10 cellular contexts compared by ENCODE assay signal in genomic region chr17:76733618-76733957, GRCh38. TPM values are rescaled to one million over a fixed set of nuclear protein-coding genes. Genes with fewer than 3 reads are reported as not detected.
DNase-seq lines count a peak whose midpoint lies in the region; ATAC-seq and TF ChIP-seq lines count a peak whose summit lies in the region.
"Had no signal": no experiment of that assay in that cellular context is flagged by ENCODE, and none has a peak within 500 bp of the region (broad histone marks: within the 10 kb centered on the region; RNA-seq: fewer than 3 reads in every experiment).

No MANE protein-coding gene starts in this region.

- TF ChIP-seq CTCF in Loucy (conservative IDR thresholded peaks at IDR 0.05; ENCODE audit: low read length) (no peak), chondrocyte (IDR thresholded peaks at IDR 0.05) (no peak), osteoblast (IDR thresholded peaks at IDR 0.05; ENCODE audit: extremely low read depth, low read depth, low read length) (no peak)

- no peaks in the 10 kb centered on the region for H3K27me3 Mint-ChIP-seq in chondrocyte (ENCODE audit: low read depth)

- H3K27me3 ChIP-seq in Loucy (ENCODE audit: insufficient read depth, low read length, poor library complexity, severe bottlenecking): peaks cover 19% of the 10 kb centered on the region
- H3K27me3 ChIP-seq in osteoblast (ENCODE audit: insufficient read depth, low read length): no peaks in the 10 kb centered on the region
- H3K27me3 ChIP-seq: vagina had no signal

- DNase-seq in chondrocyte (ENCODE audit: low spot score) (no peak), osteoblast (ENCODE audit: insufficient read length, low spot score, missing footprints) (peak; percentile 4), NCI-H82 (lab: John Stamatoyannopoulos, UW) (no peak)
- DNase-seq in effector CD8-positive, alpha-beta T cell (lab: John Stamatoyannopoulos, UW): no peak
- DNase-seq: lower lobe of right lung; stimulated activated CD4-positive, alpha-beta T cell treated with anti-CD3 and anti-CD28 coated beads, Interleukin-4, amount 100 ng/mL, for 1 hour had no signal

- peak overlapping the region; percentile 50 for H3K27ac ChIP-seq in osteoblast (ENCODE audit: low read depth, low read length)

- peak overlapping the region; percentile 95 for H3K27ac Mint-ChIP-seq in chondrocyte (ENCODE audit: unreplicated experiment)

- peak overlapping the region; percentile 95 for H3K4me3 Mint-ChIP-seq in chondrocyte (ENCODE audit: unreplicated experiment)

- H3K4me3 ChIP-seq in GM08714 (ENCODE audit: low read length) (peak overlapping the region; percentile 17; the same call in 1 of the 2 replicates), Loucy (ENCODE audit: low read length, poor library complexity, severe bottlenecking) (peak overlapping the region; percentile 99), osteoblast (ENCODE audit: insufficient read depth, low read length) (peak overlapping the region; percentile 98)

- H3K9me2 ChIP-seq in Loucy (replicated peaks; ENCODE audit: low read depth, low read length): no peaks in the 10 kb centered on the region

- H3K36me3 ChIP-seq in Loucy (ENCODE audit: insufficient read depth, low read length) (peaks cover 52% of the 10 kb centered on the region), osteoblast (ENCODE audit: insufficient read depth, low read length) (peaks cover 57% of the 10 kb centered on the region)

- H3K4me2 ChIP-seq in Loucy (ENCODE audit: low read depth, low read length, poor library complexity, severe bottlenecking) (peak overlapping the region; percentile 93), osteoblast (ENCODE audit: insufficient read depth, low read length) (peak overlapping the region; percentile 94)

- peaks cover 28% of the 10 kb centered on the region for H3K36me3 Mint-ChIP-seq in chondrocyte (ENCODE audit: low read depth)

- H3K9me3 Mint-ChIP-seq in chondrocyte (ENCODE audit: low read depth): no peaks in the 10 kb centered on the region

- H2AFZ ChIP-seq in Loucy (ENCODE audit: low read length) (no peak overlapping the region), osteoblast (ENCODE audit: low read length) (no peak overlapping the region)

- peak overlapping the region; percentile 100 for H3K9ac ChIP-seq in Loucy (ENCODE audit: low read depth, low read length, poor library complexity, severe bottlenecking)

- H3K4me1 Mint-ChIP-seq in chondrocyte (ENCODE audit: low read depth): peaks cover 48% of the 10 kb centered on the region

- peaks cover 76% of the 10 kb centered on the region for H4K20me1 ChIP-seq in Loucy (ENCODE audit: insufficient read depth, low read length, poor library complexity, severe bottlenecking)
- peaks cover 40% of the 10 kb centered on the region for H4K20me1 ChIP-seq in osteoblast (ENCODE audit: insufficient read depth, low read length)

- H3F3A ChIP-seq in Loucy (ENCODE audit: low read depth): peaks cover 11% of the 10 kb centered on the region

- H3K79me2 ChIP-seq in Loucy (ENCODE audit: insufficient read depth, low read length) (peaks cover 89% of the 10 kb centered on the region), osteoblast (ENCODE audit: insufficient read depth, low read length) (peaks cover 86% of the 10 kb centered on the region)

- ATAC-seq in HG03196 (IDR thresholded peaks at IDR 0.05; ENCODE audit: unreplicated experiment): no peak
- ATAC-seq: lower lobe of right lung had no signal

- H3K9me3 ChIP-seq in Loucy (ENCODE audit: insufficient read depth, low read depth, low read length): no peaks in the 10 kb centered on the region
- H3K9me3 ChIP-seq in osteoblast (ENCODE audit: low read depth, low read length): no peaks in the 10 kb centered on the region
- H3K9me3 ChIP-seq: lower lobe of right lung, vagina had no signal

- H3K4me1 ChIP-seq in Loucy (ENCODE audit: insufficient read depth, low read length, poor library complexity, severe bottlenecking) (peaks cover 52% of the 10 kb centered on the region), osteoblast (ENCODE audit: insufficient read depth, low read length) (peaks cover 37% of the 10 kb centered on the region)

RNA-seq across cellular contexts. Expression of gene SRSF2, which starts 3.5 kb away (rescaled TPM):
- total RNA-seq in chondrocyte (94.4 to 183 TPM (median 95.2 TPM) in 3 replicates), osteoblast (88.7 and 102 TPM in 2 replicates)

RNA-seq across cellular contexts. Expression of gene MFSD11, which starts 4.3 kb away (rescaled TPM):
- 30.3 to 33.6 TPM (median 31.1 TPM) in 3 replicates for total RNA-seq in chondrocyte
- total RNA-seq in osteoblast: 42.0 and 45.4 TPM in 2 replicates

RNA-seq across cellular contexts. Expression of gene METTL23, which starts 6.9 kb away (rescaled TPM):
- total RNA-seq in chondrocyte (24.3 to 28.4 TPM (median 27.0 TPM) in 3 replicates), osteoblast (25.7 and 28.6 TPM in 2 replicates)

RNA-seq across cellular contexts. Expression of gene JMJD6, which starts 7.2 kb away (rescaled TPM):
- total RNA-seq in chondrocyte (22.4 to 27.2 TPM (median 25.0 TPM) in 3 replicates), osteoblast (18.8 and 21.5 TPM in 2 replicates)

RNA-seq across cellular contexts. Expression of gene MXRA7, which starts 22.8 kb away (rescaled TPM):
- total RNA-seq in chondrocyte (141 to 200 TPM (median 197 TPM) in 3 replicates), osteoblast (352 and 388 TPM in 2 replicates)

Comparison
In these comparisons a context has a peak if more than half of its experiments do, and no peak if none do; other contexts are left out.
1. H3K4me3 ChIP-seq: peak in every context shown above with its lines; median percentile 99 in Loucy; 98 in osteoblast; 17 in GM08714.